In genomic region chr3:192870785-192871184, GRCh38 we compare ENCODE assay signal across 24 cellular contexts. TPM values are rescaled to one million over a fixed set of nuclear protein-coding genes. Genes with fewer than 3 reads are reported as not detected.
DNase-seq lines count a peak whose midpoint lies in the region; ATAC-seq and TF ChIP-seq lines count a peak whose summit lies in the region.
"Had no signal": no experiment of that assay in that cellular context is flagged by ENCODE, and none has a peak within 500 bp of the region (broad histone marks: within the 10 kb centered on the region; RNA-seq: fewer than 3 reads in every experiment).

No MANE protein-coding gene starts in this region.

- H3K27ac ChIP-seq in heart left ventricle = no peak overlapping the region
- H3K27ac ChIP-seq: A549; BLaER1 treated with 17β-estradiol and CSF1 and Interleukin-3, amounts not matched to agents 10 nM and 100 nM had no signal

- intact Hi-C loops in heart left ventricle (cut with DNase I) = no loop called here
- intact Hi-C loops in left cardiac atrium (cut with DNase I) = no loop called here

- TF ChIP-seq CTCF in heart left ventricle (IDR thresholded peaks at IDR 0.05) = no peak
- no peak for TF ChIP-seq CTCF in HFFc6 (IDR thresholded peaks at IDR 0.05)

- DNase-seq in SKM-1 treated with dmso at 0.1 percent for 144 hours (lab: John Stamatoyannopoulos, UW; ENCODE audit: unreplicated experiment) (peak; percentile 16), SKM-1 (lab: John Stamatoyannopoulos, UW; ENCODE audit: unreplicated experiment) (no peak), heart left ventricle (no peak), left cardiac atrium (no peak), HFFc6 (no peak), MV-4-11 (lab: John Stamatoyannopoulos, UW) (peak; percentile 7), iPS-NIHi7 (ENCODE audit: extremely low spot score) (no peak)
- no peak for DNase-seq in stimulated activated naive CD8-positive, alpha-beta T cell treated with anti-CD3 and anti-CD28 coated beads, Interleukin-15, amount 100 ng/mL, for 72 hours
- DNase-seq: 8988T; ACHN; AML-193; BE2C; CD4-positive, alpha-beta T cell; CD8-positive, alpha-beta memory T cell; DMS 273 treated with DMSO at 0.1 percent for 48 hours; DMS53; DMS79 treated with DMSO at 0.1 percent for 48 hours; GF-D8; H9 had no signal

- H3K9me3 ChIP-seq in heart left ventricle = no peaks in the 10 kb centered on the region
- H3K9me3 ChIP-seq: A549; BE2C; BLaER1 treated with 17β-estradiol and CSF1 and Interleukin-3, amounts not matched to agents 10 nM and 100 nM had no signal

- H3K27me3 Mint-ChIP-seq in HFFc6 (ENCODE audit: insufficient read depth) = no peaks in the 10 kb centered on the region; the same call in 1 of the 2 replicates
- H3K27me3 Mint-ChIP-seq in stimulated activated naive CD8-positive, alpha-beta T cell treated with anti-CD3 and anti-CD28 coated beads, Interleukin-15, amount 100 ng/mL, for 72 hours = peaks cover 26% of the 10 kb centered on the region
- H3K27me3 Mint-ChIP-seq: CD4-positive, alpha-beta T cell had no signal

- H3K4me3 Mint-ChIP-seq in HFFc6 = no peak overlapping the region
- H3K4me3 Mint-ChIP-seq in stimulated activated naive CD8-positive, alpha-beta T cell treated with anti-CD3 and anti-CD28 coated beads, Interleukin-15, amount 100 ng/mL, for 72 hours = no peak overlapping the region
- H3K4me3 Mint-ChIP-seq: CD14-positive monocyte; CD4-positive, alpha-beta T cell; CD8-positive, alpha-beta memory T cell; GM23338; H9 had no signal

- H3K4me3 ChIP-seq in heart left ventricle = no peak overlapping the region
- H3K4me3 ChIP-seq: A549; BLaER1 treated with 17β-estradiol and CSF1 and Interleukin-3, amounts not matched to agents 10 nM and 100 nM; GM23338 had no signal

- no peak for TF ChIP-seq POLR2A in heart left ventricle (IDR thresholded peaks at IDR 0.05)

- H3K4me1 ChIP-seq in heart left ventricle = peaks cover 3 to 47% (median 23%) of the 10 kb centered on the region in 12 donors
- H3K4me1 ChIP-seq: BE2C had no signal

- no peaks in the 10 kb centered on the region for H3K9me3 Mint-ChIP-seq in HFFc6
- no peaks in the 10 kb centered on the region for H3K9me3 Mint-ChIP-seq in stimulated activated naive CD8-positive, alpha-beta T cell treated with anti-CD3 and anti-CD28 coated beads, Interleukin-15, amount 100 ng/mL, for 72 hours
- H3K9me3 Mint-ChIP-seq: CD4-positive, alpha-beta T cell; GM23338; H9 had no signal

- 32 to 38% (median 36%) methylated on average over 5 of the region's 5 CpGs for WGBS in heart left ventricle, 4 donors

- no peaks in the 10 kb centered on the region for H3K27me3 ChIP-seq in heart left ventricle
- H3K27me3 ChIP-seq: BE2C; BLaER1 treated with 17β-estradiol and CSF1 and Interleukin-3, amounts not matched to agents 10 nM and 100 nM had no signal

- peak; percentile 36 to 82 (median 58) for ATAC-seq in heart left ventricle
- ATAC-seq in left cardiac atrium = no peak
- no peak for ATAC-seq in stimulated activated naive CD8-positive, alpha-beta T cell treated with anti-CD3 and anti-CD28 coated beads, Interleukin-15, amount 100 ng/mL, for 72 hours
- ATAC-seq: A549, GM23338, HCT116 had no signal

- H3K36me3 Mint-ChIP-seq in HFFc6 (ENCODE audit: low read depth) = peaks cover 14% of the 10 kb centered on the region; the same call in 1 of the 2 replicates
- H3K36me3 Mint-ChIP-seq: CD14-positive monocyte; CD8-positive, alpha-beta memory T cell had no signal

- no peaks in the 10 kb centered on the region for H3K36me3 ChIP-seq in heart left ventricle
- H3K36me3 ChIP-seq: BE2C; BLaER1 treated with 17β-estradiol and CSF1 and Interleukin-3, amounts not matched to agents 10 nM and 100 nM had no signal

- peaks cover 59% of the 10 kb centered on the region for H3K4me1 Mint-ChIP-seq in HFFc6 (ENCODE audit: low read depth)
- H3K4me1 Mint-ChIP-seq in stimulated activated naive CD8-positive, alpha-beta T cell treated with anti-CD3 and anti-CD28 coated beads, Interleukin-15, amount 100 ng/mL, for 72 hours = peaks cover under 1% of the 10 kb centered on the region
- H3K4me1 Mint-ChIP-seq: CD14-positive monocyte; CD8-positive, alpha-beta memory T cell had no signal

- peak overlapping the region; percentile 34; the same call in 1 of the 2 replicates for H3K27ac Mint-ChIP-seq in HFFc6
- no peak overlapping the region for H3K27ac Mint-ChIP-seq in stimulated activated naive CD8-positive, alpha-beta T cell treated with anti-CD3 and anti-CD28 coated beads, Interleukin-15, amount 100 ng/mL, for 72 hours
- H3K27ac Mint-ChIP-seq: CD4-positive, alpha-beta T cell; CD8-positive, alpha-beta memory T cell; GM23338 had no signal

RNA-seq across cellular contexts. Expression of gene MB21D2, which starts 46.9 kb away (rescaled TPM):
- total RNA-seq in heart left ventricle (1 to 10 TPM; 2.3 to 5.0 (median 4.0) TPM), left cardiac atrium (1 to 10 TPM; 2.2 to 4.1 TPM)
- polyA plus RNA-seq in heart left ventricle = 1 to 10 TPM in 1 of 2 donors, under 1 TPM in 1; 0.91 to 3.0 TPM
- total RNA-seq in HFFc6 (2021; fragmentation: NEBNext Ultra II Directional; extraction: Animal tissue kit (Norgen Biotek cat#: 25700)) = 10 to 100 TPM; 17.2 to 20.9 (median 19.5) TPM

Comparison
In these comparisons a context has a peak if more than half of its experiments do, and no peak if none do; other contexts are left out.
1. DNase-seq: peak in SKM-1 treated with dmso at 0.1 percent for 144 hours (single experiment) and MV-4-11 (single experiment); none in SKM-1 (single experiment), heart left ventricle (0 of 5), left cardiac atrium (single experiment), HFFc6 (single experiment), iPS-NIHi7 (single experiment) and stimulated activated naive CD8-positive, alpha-beta T cell treated with anti-CD3 and anti-CD28 coated beads, Interleukin-15, amount 100 ng/mL, for 72 hours (0 of 2).
2. ATAC-seq: peak in heart left ventricle (4 of 4); none in left cardiac atrium (0 of 2) and stimulated activated naive CD8-positive, alpha-beta T cell treated with anti-CD3 and anti-CD28 coated beads, Interleukin-15, amount 100 ng/mL, for 72 hours (single experiment).